Comparison of ENCODE assay signal across 1 cellular context in the genomic region with DNA sequence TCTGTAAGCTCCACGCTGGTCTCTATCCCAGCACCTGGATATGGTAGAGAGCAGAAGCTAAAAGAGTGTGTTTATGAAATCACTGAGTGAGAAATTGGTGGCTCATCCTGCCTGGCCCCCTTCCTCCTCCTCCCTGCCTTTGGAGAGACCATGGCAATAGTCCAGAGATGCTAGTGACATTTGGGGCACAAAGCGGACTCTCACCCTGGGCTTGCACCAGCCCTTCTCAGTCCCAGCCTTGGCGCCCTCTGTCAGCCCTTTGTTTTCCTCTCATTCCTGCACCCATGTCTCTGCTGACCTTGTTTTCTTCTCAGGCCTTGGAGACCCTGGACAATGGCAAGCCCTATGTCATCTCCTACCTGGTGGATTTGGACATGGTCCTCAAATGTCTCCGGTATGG.
TF ChIP-seq lines count a peak whose summit lies in the region.

No MANE protein-coding gene starts in this region.

TF ChIP-seq in endothelial cell of umbilical vein, 7 proteins besides CTCF, POLR2A, EP300 and RAD21:
- TF ChIP-seq GATA2 (IDR thresholded peaks at IDR 0.05; ENCODE audit: insufficient read depth, insufficient read length, low read depth, low read length) (no peak), POLR2AphosphoS5 (IDR thresholded peaks at IDR 0.05; ENCODE audit: insufficient read depth, low read depth, low read length) (no peak), MYC (IDR thresholded peaks at IDR 0.05; ENCODE audit: low read depth, low read length) (no peak), JUN (IDR thresholded peaks at IDR 0.05; ENCODE audit: borderline replicate concordance, insufficient read depth, insufficient read length, low read depth) (no peak), FOS (IDR thresholded peaks at IDR 0.05; ENCODE audit: borderline replicate concordance, insufficient read depth, low read length) (no peak), EZH2 (IDR thresholded peaks at IDR 0.05; ENCODE audit: borderline replicate concordance, low read depth, low read length, severe bottlenecking) (no peak)
- TF ChIP-seq, protein P1, sequence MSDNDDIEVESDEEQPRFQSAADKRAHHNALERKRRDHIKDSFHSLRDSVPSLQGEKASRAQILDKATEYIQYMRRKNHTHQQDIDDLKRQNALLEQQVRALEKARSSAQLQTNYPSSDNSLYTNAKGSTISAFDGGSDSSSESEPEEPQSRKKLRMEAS (IDR thresholded peaks at IDR 0.05; ENCODE audit: insufficient read depth, insufficient read length) = no peak
